Comparison of ENCODE assay signal across 8 cellular contexts in the genomic region with DNA sequence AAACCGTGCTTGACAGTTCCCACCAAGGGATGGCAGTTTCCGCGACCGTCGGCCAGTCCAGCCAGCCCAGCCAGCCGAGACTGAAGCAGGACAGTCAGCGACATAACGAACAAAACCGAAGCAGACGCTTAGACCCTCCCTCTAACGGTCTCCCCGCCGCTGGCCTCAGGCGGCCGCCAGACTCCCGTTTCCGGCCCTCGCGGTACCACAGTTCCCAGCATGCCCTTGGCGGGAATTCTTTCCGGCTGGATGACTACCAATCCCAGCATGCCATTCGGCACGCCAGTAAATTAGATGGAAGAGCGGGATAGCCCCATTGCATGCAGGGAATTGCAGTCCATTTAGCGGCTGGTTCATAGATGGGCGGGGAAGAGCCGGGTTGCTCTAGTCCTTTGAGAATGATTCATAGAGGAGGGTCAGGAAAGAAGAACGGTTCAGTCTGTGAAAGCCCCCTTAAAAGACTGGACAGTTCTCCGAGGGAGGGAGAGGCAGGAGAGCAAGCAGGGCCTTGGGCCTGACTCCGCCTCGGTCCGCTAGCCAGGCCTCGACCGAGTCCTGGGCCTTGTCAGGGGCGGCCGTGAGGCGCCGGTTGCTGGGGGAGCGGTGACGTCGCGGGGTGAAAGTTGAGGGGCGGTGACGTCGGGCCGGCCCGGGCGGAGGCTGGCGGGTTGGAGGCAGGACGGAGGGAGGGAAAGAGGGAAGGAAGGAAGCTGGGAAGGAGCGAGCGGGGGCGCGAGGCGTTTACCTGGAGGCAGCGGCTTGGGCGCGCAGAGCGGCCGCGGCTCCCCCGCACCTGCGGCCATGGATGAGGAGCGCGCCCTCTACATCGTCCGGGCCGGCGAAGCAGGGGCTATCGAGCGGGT. TPM values are rescaled to one million over a fixed set of nuclear protein-coding genes. Genes with fewer than 3 reads are reported as not detected.
DNase-seq lines count a peak whose midpoint lies in the region; ATAC-seq, FAIRE-seq and TF ChIP-seq lines count a peak whose summit lies in the region.

Gene RIC8B, plus strand, starts transcription at position 738 of the 863 bp plus-strand sequence. Its CDS starts 64 bp downstream, at position 802.

- H3K27ac ChIP-seq in PC-3 (ENCODE audit: low read length) (peak within 1 kb of the TSS; percentile 85), mucosa of rectum (ENCODE audit: low read depth in 2 of 2, low read length in 2 of 2) (peak within 1 kb of the TSS; percentile 91 to 93)

- DNase-seq in D721Med (ENCODE audit: insufficient read length, low spot score) (peak; percentile 85), HuH-7.5 (ENCODE audit: low spot score) (peak; percentile 89), PC-3 (peak; percentile 99), epithelial cell of proximal tubule (ENCODE audit: low read depth) (peak; percentile 95)
- peak; percentile 83 for DNase-seq in activated T-cell treated with anti-CD3 and anti-CD28 coated beads, Interleukin-2, amount 50 U/mL, for 1 hour
- DNase-seq in stimulated activated CD8-positive, alpha-beta memory T cell treated with anti-CD3 and anti-CD28 coated beads, Interleukin-4, amount 100 ng/mL, for 48 hours: peak; percentile 89

- TF ChIP-seq CTCF in D721Med (IDR thresholded peaks at IDR 0.05; ENCODE audit: insufficient read depth, missing control alignments) (no peak), PC-3 (conservative IDR thresholded peaks at IDR 0.05; ENCODE audit: low read depth, low read length) (0 out of 2 replicates have a peak, but pooled peaks have one; percentile 15), epithelial cell of proximal tubule (conservative IDR thresholded peaks at IDR 0.05; ENCODE audit: low read depth, low read length) (no peak)

- H3K9ac ChIP-seq in PC-3 (ENCODE audit: low read length): peak within 1 kb of the TSS; percentile 86
- H3K9ac ChIP-seq in mucosa of rectum (ENCODE audit: low read depth in 1 of 2, low read length in 2 of 2): peak within 1 kb of the TSS; percentile 83 to 90

- no peaks in the 10 kb centered on the region for H3K9me3 ChIP-seq in PC-3 (ENCODE audit: low read length)
- no peaks in the 10 kb centered on the region for H3K9me3 ChIP-seq in mucosa of rectum (ENCODE audit: control insufficient read depth in 2 of 2, low read length in 2 of 2)

- ATAC-seq in GM21526 (IDR thresholded peaks at IDR 0.05; ENCODE audit: low FRiP score, unreplicated experiment): peak; percentile 90
- ATAC-seq in PC-3: peak; percentile 94

- H3K9me2 ChIP-seq in PC-3 (replicated peaks; ENCODE audit: low read length): no peaks in the 10 kb centered on the region

- intact Hi-C loops in PC-3 (cut with micrococcal nuclease): loop anchor here (1.0 to 5.0 kb wide), 8 partner anchors 67 to 1372 kb away; partner anchors contain the start of genes CRY1, POLR3B and TMEM263

- peaks cover 43% of the 10 kb centered on the region for H3K79me2 ChIP-seq in PC-3 (ENCODE audit: low read length)

- no peaks in the 10 kb centered on the region for H3F3A ChIP-seq in PC-3 (ENCODE audit: low read length, unreplicated experiment)

- peak within 1 kb of the TSS; percentile 93 for H2AFZ ChIP-seq in PC-3 (ENCODE audit: low read length)

- POLR2A ChIA-PET in PC-3 (lab: Charles Lee; ENCODE audit: unreplicated experiment): no interaction called here

- no peak for FAIRE-seq in D721Med (lab: Jason Lieb, UNC)

- no peaks in the 10 kb centered on the region for H4K20me1 ChIP-seq in PC-3 (ENCODE audit: low read length)

- peak within 1 kb of the TSS; percentile 91 for H3K4me2 ChIP-seq in PC-3 (ENCODE audit: low read length)

- peaks cover 3% of the 10 kb centered on the region for H3K27me3 ChIP-seq in PC-3 (ENCODE audit: low read length)
- H3K27me3 ChIP-seq in mucosa of rectum (ENCODE audit: control insufficient read depth in 2 of 2, insufficient read depth in 2 of 2, low read length in 2 of 2): no peaks in the 10 kb centered on the region

- H3K36me3 ChIP-seq in PC-3 (ENCODE audit: low read depth, low read length) (no peaks in the 10 kb centered on the region), mucosa of rectum (ENCODE audit: control insufficient read depth in 2 of 2, insufficient read depth in 2 of 2, low read length in 2 of 2) (no peaks in the 10 kb centered on the region)

- CTCF ChIA-PET in PC-3 (lab: Charles Lee): interaction anchor here (0.6 kb wide), 1 partner anchor 123 kb away, joined by 4 read pairs; no protein-coding TSS in a partner anchor

- H3K4me1 ChIP-seq in PC-3 (ENCODE audit: insufficient read depth, low read length) (peaks cover 16% of the 10 kb centered on the region), mucosa of rectum (ENCODE audit: control insufficient read depth in 2 of 2, insufficient read depth in 2 of 2, low read length in 2 of 2) (peaks cover 5 to 16% of the 10 kb centered on the region in 2 donors)

- no TSS peak for BruUV-seq in PC-3 (replicated peaks; lab: Mats Ljungman, UMichigan)

- H3K4me3 ChIP-seq in PC-3 (ENCODE audit: low read length) (peak within 1 kb of the TSS; percentile 88), epithelial cell of proximal tubule (ENCODE audit: low read depth, low read length) (peak within 1 kb of the TSS; percentile 99), mucosa of rectum (ENCODE audit: low read length in 2 of 2) (peak within 1 kb of the TSS; percentile 90 to 95)

RNA-seq across cellular contexts. Expression of gene RIC8B, which starts in this region (rescaled TPM):
- total RNA-seq in PC-3 (2014; rRNA removed) (8.6 and 8.8 TPM in 2 replicates), epithelial cell of proximal tubule (6.5 and 12.2 TPM in 2 replicates)

Comparison
In these comparisons a context has a peak if more than half of its experiments do, and no peak if none do; other contexts are left out.
1. Peak in every context shown above with its lines: DNase-seq, ATAC-seq, H3K4me3 ChIP-seq and H3K27ac ChIP-seq.